Comparison of ENCODE assay signal across 33 cellular contexts in the genomic region with DNA sequence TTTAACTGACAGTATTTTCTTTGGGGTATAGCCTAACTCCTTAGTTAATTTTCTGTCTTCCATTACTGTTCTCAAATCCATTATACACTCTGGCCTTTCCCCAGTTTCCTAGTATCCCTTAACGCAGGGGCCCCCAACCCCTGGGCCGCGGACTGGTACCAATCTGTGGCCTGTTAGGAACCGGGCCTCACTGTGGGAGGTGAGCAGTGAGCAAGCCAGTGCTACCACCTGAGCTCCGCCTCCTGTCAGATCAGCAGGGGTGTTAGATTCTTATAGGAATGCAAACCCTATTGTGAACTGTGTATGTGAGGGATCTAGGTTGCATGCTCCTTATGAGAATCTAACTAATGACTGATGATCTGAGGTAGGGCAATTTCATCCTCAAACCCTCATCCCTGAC.
"Had no signal": no experiment of that assay in that cellular context is flagged by ENCODE, and none has a peak within 500 bp of the region (broad histone marks: within the 10 kb centered on the region; RNA-seq: fewer than 3 reads in every experiment).

No MANE protein-coding gene starts in this region.

- H3K27ac ChIP-seq: left lung, lower lobe of right lung, neutrophil, parathyroid adenoma, psoas muscle, right lobe of liver, stomach, testis, thyroid gland, transverse colon, upper lobe of left lung, vagina had no signal

- H3K27me3 Mint-ChIP-seq: naive thymus-derived CD8-positive, alpha-beta T cell had no signal

- H3K4me1 Mint-ChIP-seq: immature natural killer cell; naive thymus-derived CD8-positive, alpha-beta T cell; nephron; stimulated activated memory B cell treated with anti-CD40 and anti-IgM and Interleukin-4, amounts not matched to agents 10 μg/mL and 1 μg/mL and 100 μg/mL, for 72 hours had no signal

- H3K27ac Mint-ChIP-seq: immature natural killer cell; naive thymus-derived CD8-positive, alpha-beta T cell; nephron; stimulated activated memory B cell treated with anti-CD40 and anti-IgM and Interleukin-4, amounts not matched to agents 10 μg/mL and 1 μg/mL and 100 μg/mL, for 72 hours had no signal

- ATAC-seq: left colon; left lung; lower lobe of right lung; mucosa of descending colon; naive thymus-derived CD8-positive, alpha-beta T cell; psoas muscle; right lobe of liver; stimulated activated memory B cell treated with anti-CD40 and anti-IgM and Interleukin-4, amounts not matched to agents 10 μg/mL and 1 μg/mL and 100 μg/mL, for 72 hours; stimulated activated naive CD8-positive, alpha-beta T cell treated with anti-CD3 and anti-CD28 coated beads, Interleukin-15, Interleukin-2, amounts not matched to agents 100 U/mL and 50 U/mL, for 24 hours had no signal

- DNase-seq: head of caudate nucleus; hippocampal formation; immature natural killer cell; kidney; left colon; left lung; lower lobe of right lung; mammary epithelial cell; mesenchymal stem cell; midbrain; mucosa of descending colon; naive thymus-derived CD8-positive, alpha-beta T cell; occipital lobe; psoas muscle; right lobe of liver; stimulated activated CD4-positive, alpha-beta T cell treated with anti-CD3 and anti-CD28 coated beads, Interleukin-1b, Interleukin-23, amount 100 ng/mL, for 48 hours; stimulated activated CD4-positive, alpha-beta T cell treated with anti-CD3 and anti-CD28 coated beads, Interleukin-2, amount 100 ng/mL, for 48 hours; stimulated activated CD4-positive, alpha-beta T cell treated with anti-CD3 and anti-CD28 coated beads, Interleukin-4, amount 100 ng/mL, for 4 hours; stimulated activated CD8-positive, alpha-beta memory T cell treated with anti-CD3 and anti-CD28 coated beads, Interleukin-4, amount 100 ng/mL, for 48 hours; stimulated activated naive CD8-positive, alpha-beta T cell treated with anti-CD3 and anti-CD28 coated beads, Interleukin-15, Interleukin-2, amounts not matched to agents 100 U/mL and 50 U/mL, for 24 hours; stomach; testis; thyroid gland; transverse colon; upper lobe of left lung had no signal

- H3K4me3 ChIP-seq: left lung, lower lobe of right lung, mucosa of descending colon, psoas muscle, right lobe of liver, smooth muscle cell, stomach, testis, thyroid gland, transverse colon, upper lobe of left lung, vagina had no signal

- H2AFZ ChIP-seq: parathyroid adenoma had no signal

- H3K4me3 Mint-ChIP-seq: immature natural killer cell; naive thymus-derived CD8-positive, alpha-beta T cell; nephron; neural crest cell; stimulated activated memory B cell treated with anti-CD40 and anti-IgM and Interleukin-4, amounts not matched to agents 10 μg/mL and 1 μg/mL and 100 μg/mL, for 72 hours had no signal

- H3K9me3 ChIP-seq: lower lobe of right lung, mucosa of descending colon, neutrophil, right lobe of liver, testis, thyroid gland, transverse colon, upper lobe of left lung, vagina had no signal

- H3K36me3 Mint-ChIP-seq: immature natural killer cell; stimulated activated memory B cell treated with anti-CD40 and anti-IgM and Interleukin-4, amounts not matched to agents 10 μg/mL and 1 μg/mL and 100 μg/mL, for 72 hours had no signal

- H3K4me1 ChIP-seq: left lung, lower lobe of right lung, psoas muscle, right lobe of liver, stomach, testis, thyroid gland, transverse colon, upper lobe of left lung, vagina had no signal

- H3K4me2 ChIP-seq: smooth muscle cell had no signal

- H3K27me3 ChIP-seq: left lung, neutrophil, right lobe of liver, stomach, testis, thyroid gland, transverse colon, upper lobe of left lung, vagina had no signal

- H3K36me3 ChIP-seq: left lung, lower lobe of right lung, neutrophil, right lobe of liver, stomach, thyroid gland, transverse colon, upper lobe of left lung, vagina had no signal

- H3K9me3 Mint-ChIP-seq: immature natural killer cell; neural crest cell; stimulated activated memory B cell treated with anti-CD40 and anti-IgM and Interleukin-4, amounts not matched to agents 10 μg/mL and 1 μg/mL and 100 μg/mL, for 72 hours had no signal

- FAIRE-seq: islet of Langerhans, kidney had no signal

- H3K9ac ChIP-seq: parathyroid adenoma had no signal
